In genomic region chr1:163655565-163655964, GRCh38 we compare ENCODE assay signal across 27 cellular contexts.
"Had no signal": no experiment of that assay in that cellular context is flagged by ENCODE, and none has a peak within 500 bp of the region (broad histone marks: within the 10 kb centered on the region; RNA-seq: fewer than 3 reads in every experiment).

No MANE protein-coding gene starts in this region.

- H3K27me3 Mint-ChIP-seq: effector memory CD8-positive, alpha-beta T cell; stimulated activated naive CD8-positive, alpha-beta T cell treated with anti-CD3 and anti-CD28 coated beads, Interleukin-15, amount 100 ng/mL, for 72 hours had no signal

- ATAC-seq: effector memory CD8-positive, alpha-beta T cell; left colon; naive thymus-derived CD4-positive, alpha-beta T cell; right lobe of liver; stimulated activated naive CD8-positive, alpha-beta T cell treated with anti-CD3 and anti-CD28 coated beads, Interleukin-15, amount 100 ng/mL, for 72 hours had no signal

- DNase-seq: cerebellar nuclear complex; cortex of kidney; effector memory CD8-positive, alpha-beta T cell; foreskin melanocyte; glutamatergic neuron; hypothalamus; immature natural killer cell; islet precursor cell; left colon; mesenchymal stem cell; midbrain; naive thymus-derived CD4-positive, alpha-beta T cell; nephron progenitor cell; nucleus accumbens; ovary; right lobe of liver; stimulated activated CD4-positive, alpha-beta T cell treated with anti-CD3 and anti-CD28 coated beads, Interleukin-12 subunit alpha, Interleukin-12 subunit beta, amount 100 ng/mL, for 4 hours; stimulated activated CD4-positive, alpha-beta T cell treated with anti-CD3 and anti-CD28 coated beads, Interleukin-1b, Interleukin-23, amount 100 ng/mL, for 48 hours; stimulated activated CD4-positive, alpha-beta T cell treated with anti-CD3 and anti-CD28 coated beads, Interleukin-4, amount 100 ng/mL, for 1 hour; stimulated activated CD8-positive, alpha-beta memory T cell treated with anti-CD3 and anti-CD28 coated beads, Interleukin-4, amount 100 ng/mL, for 48 hours; stimulated activated naive CD4-positive, alpha-beta T cell; stimulated activated naive CD8-positive, alpha-beta T cell treated with anti-CD3 and anti-CD28 coated beads, Interleukin-15, amount 100 ng/mL, for 72 hours; transverse colon had no signal

- H3K27ac Mint-ChIP-seq: effector memory CD8-positive, alpha-beta T cell; immature natural killer cell; naive thymus-derived CD4-positive, alpha-beta T cell; nephron progenitor cell; stimulated activated naive CD8-positive, alpha-beta T cell treated with anti-CD3 and anti-CD28 coated beads, Interleukin-15, amount 100 ng/mL, for 72 hours had no signal

- H3K4me2 ChIP-seq: smooth muscle cell had no signal

- H3K4me1 Mint-ChIP-seq: immature natural killer cell; naive thymus-derived CD4-positive, alpha-beta T cell; stimulated activated naive CD8-positive, alpha-beta T cell treated with anti-CD3 and anti-CD28 coated beads, Interleukin-15, amount 100 ng/mL, for 72 hours had no signal

- H3K9me3 ChIP-seq: ovary, right lobe of liver, suprapubic skin, transverse colon, vagina had no signal

- H3K4me3 Mint-ChIP-seq: effector memory CD8-positive, alpha-beta T cell; immature natural killer cell; naive thymus-derived CD4-positive, alpha-beta T cell; nephron progenitor cell; stimulated activated naive CD8-positive, alpha-beta T cell treated with anti-CD3 and anti-CD28 coated beads, Interleukin-15, amount 100 ng/mL, for 72 hours had no signal

- H3K36me3 ChIP-seq: ovary, right lobe of liver, suprapubic skin, transverse colon, vagina had no signal

- H3K9me3 Mint-ChIP-seq: nephron progenitor cell; stimulated activated naive CD8-positive, alpha-beta T cell treated with anti-CD3 and anti-CD28 coated beads, Interleukin-15, amount 100 ng/mL, for 72 hours had no signal

- H3K4me3 ChIP-seq: lung, ovary, right lobe of liver, smooth muscle cell, suprapubic skin, transverse colon, vagina had no signal

- H3K27me3 ChIP-seq: ovary, right lobe of liver, suprapubic skin, transverse colon, vagina had no signal

- H3K27ac ChIP-seq: ovary, right lobe of liver, suprapubic skin, transverse colon had no signal

- H3K4me1 ChIP-seq: right lobe of liver, suprapubic skin, transverse colon had no signal

- H3K36me3 Mint-ChIP-seq: naive thymus-derived CD4-positive, alpha-beta T cell had no signal
